Comparison of ENCODE assay signal across 8 cellular contexts in genomic region chr6:119444642-119445557, GRCh38.
A peak's percentile ranks its signal among the peaks of the same experiment; 100 is the strongest.
DNase-seq lines count a peak whose midpoint lies in the region; ATAC-seq and TF ChIP-seq lines count a peak whose summit lies in the region.
"Had no signal": no experiment of that assay in that cellular context is flagged by ENCODE, and none has a peak within 500 bp of the region (broad histone marks: within the 10 kb centered on the region; RNA-seq: fewer than 3 reads in every experiment).

No MANE protein-coding gene starts in this region.

- H3K27me3 ChIP-seq in skeletal muscle tissue (ENCODE audit: control insufficient read depth in 3 of 3, insufficient read depth in 3 of 3, low read length in 3 of 3) (no peaks in the 10 kb centered on the region), thyroid gland (no peaks in the 10 kb centered on the region)

- peak; percentile 48 for ATAC-seq in HG02678 (IDR thresholded peaks at IDR 0.05; ENCODE audit: unreplicated experiment)

- in situ Hi-C loops in KBM-7 (cut with MboI; ENCODE audit: low pct_unique_long_range_greater_than_20kb, low sequenced_read_pairs), result no loop called here

- 87 to 95% methylated on average over 4 of the region's 4 CpGs for WGBS in thyroid gland, 2 donors

- H3K36me3 ChIP-seq in skeletal muscle tissue (ENCODE audit: control insufficient read depth in 3 of 3, insufficient read depth in 3 of 3, low read length in 3 of 3) (no peaks in the 10 kb centered on the region), thyroid gland (no peaks in the 10 kb centered on the region)

- H3K4me3 ChIP-seq in skeletal muscle tissue (ENCODE audit: low read length in 3 of 3) (no peak overlapping the region), thyroid gland (replicated peaks in 1 of 3) (no peak overlapping the region)

- peak overlapping the region; percentile 3 for H3K27ac ChIP-seq in skeletal muscle tissue (ENCODE audit: low read depth, low read length)
- no peak overlapping the region for H3K27ac ChIP-seq in thyroid gland

- H3K9ac ChIP-seq in skeletal muscle tissue (ENCODE audit: low read depth in 1 of 3, low read length in 3 of 3), result no peak overlapping the region

- intact Hi-C loops in thyroid gland (cut with DNase I), result no loop called here

- DNase-seq in GM19238 (ENCODE audit: insufficient read length, low spot score) (peak; percentile 20), KBM-7 (peak; percentile 39), SIG-M5 (lab: John Stamatoyannopoulos, UW) (no peak), thyroid gland (no peak), DMS53 treated with DMSO at 0.1 percent for 48 hours (lab: John Stamatoyannopoulos, UW; ENCODE audit: unreplicated experiment) (no peak)
- DNase-seq: NCI-H1092 had no signal

- H3K9me3 ChIP-seq in skeletal muscle tissue (ENCODE audit: control insufficient read depth in 3 of 3, low read length in 3 of 3), result no peaks in the 10 kb centered on the region
- H3K9me3 ChIP-seq in thyroid gland, result no peaks in the 10 kb centered on the region

- TF ChIP-seq CTCF in thyroid gland (IDR thresholded peaks at IDR 0.05), result no peak

- H3K4me1 ChIP-seq in skeletal muscle tissue (ENCODE audit: control insufficient read depth in 3 of 3, insufficient read depth in 3 of 3, low read length in 3 of 3), result peaks cover 0 to 6% (median 3%) of the 10 kb centered on the region in 3 donors
- peaks cover 16 to 20% of the 10 kb centered on the region in 2 donors for H3K4me1 ChIP-seq in thyroid gland

- TF ChIP-seq POLR2A in thyroid gland (IDR thresholded peaks at IDR 0.05), result no peak

Comparison
In these comparisons a context has a peak if more than half of its experiments do, and no peak if none do; other contexts are left out.
1. DNase-seq: peak in GM19238 (single experiment) and KBM-7 (single experiment); none in SIG-M5 (single experiment), thyroid gland (0 of 2) and DMS53 treated with DMSO at 0.1 percent for 48 hours (single experiment).